In genomic region chr14:33792387-33793368, GRCh38 we compare ENCODE assay signal across 8 cellular contexts.
A peak's percentile ranks its signal among the peaks of the same experiment; 100 is the strongest.
DNase-seq lines count a peak whose midpoint lies in the region; ATAC-seq, FAIRE-seq and TF ChIP-seq lines count a peak whose summit lies in the region.

No MANE protein-coding gene starts in this region.

- H3K4me1 ChIP-seq in kidney (ENCODE audit: control insufficient read depth in 1 of 2, insufficient read depth in 1 of 2, low read depth in 1 of 2, low read length in 2 of 2), result peaks cover 0 to 2% of the 10 kb centered on the region in 2 donors

- DNase-seq in GM12865 (ENCODE audit: low read depth) (peak; percentile 76), NCI-H2171 treated with DMSO at 0.1 percent for 48 hours (lab: John Stamatoyannopoulos, UW) (peak; percentile 82), cardiac fibroblast (ENCODE audit: low read depth in 2 of 2) (peak; percentile 86 to 91), kidney (peak; percentile 91)
- peak; percentile 27 to 37 (median 32) for DNase-seq in activated CD4-positive, CD25-positive, alpha-beta regulatory T cell (lab: John Stamatoyannopoulos, UW)
- peak; percentile 26 to 57 for DNase-seq in stimulated activated CD4-positive, alpha-beta T cell treated with anti-CD3 and anti-CD28 coated beads, Interleukin-15, amount 100 ng/mL, for 1 hour (ENCODE audit: low read depth in 1 of 2, low spot score in 1 of 2)

- TF ChIP-seq CTCF in GM12865 (IDR thresholded peaks at IDR 0.05; ENCODE audit: insufficient read depth, low read depth, low read length, missing control alignments) (peak; percentile 90), cardiac fibroblast (IDR thresholded peaks at IDR 0.05; ENCODE audit: low read depth, low read length) (peak; percentile 91), kidney (IDR thresholded peaks at IDR 0.05; ENCODE audit: borderline replicate concordance, extremely low read depth, insufficient read depth) (peak; percentile 95)

- no peaks in the 10 kb centered on the region for H3K36me3 ChIP-seq in kidney (ENCODE audit: control insufficient read depth in 1 of 2, insufficient read depth in 2 of 2, low read length in 2 of 2)

- H3K27ac ChIP-seq in kidney (ENCODE audit: low read depth in 2 of 2, low read length in 2 of 2), result no peak overlapping the region

- ATAC-seq in HG02938 (IDR thresholded peaks at IDR 0.05; ENCODE audit: unreplicated experiment) (peak; percentile 44), HG03520 (IDR thresholded peaks at IDR 0.05; ENCODE audit: unreplicated experiment) (no peak)

- H3K4me3 ChIP-seq in GM12865 (ENCODE audit: low read depth, low read length) (no peak overlapping the region), cardiac fibroblast (replicated peaks in 1 of 2; ENCODE audit: low read depth in 2 of 2, low read length in 2 of 2) (peak overlapping the region in 1 of 2 donors; percentile 16), kidney (ENCODE audit: low read length in 2 of 2) (peak overlapping the region; percentile 36 to 57)

- no peaks in the 10 kb centered on the region for H3K9me3 ChIP-seq in kidney (ENCODE audit: control insufficient read depth in 1 of 2, low read length in 2 of 2)

- intact Hi-C loops in kidney (cut with DNase I), result loop anchor here (10.0 kb wide), 1 partner anchor 1218 kb away; no protein-coding TSS in a partner anchor

- FAIRE-seq in kidney (lab: Jason Lieb, UNC), result peak; percentile 30

- peak overlapping the region in 1 of 2 donors; percentile 38 for H3K9ac ChIP-seq in kidney (ENCODE audit: low read length in 2 of 2)

Comparison
In these comparisons a context has a peak if more than half of its experiments do, and no peak if none do; other contexts are left out.
1. DNase-seq: peak in every context shown above with its lines; median percentile 91 in kidney; 88 in cardiac fibroblast; 82 in NCI-H2171 treated with DMSO at 0.1 percent for 48 hours; 76 in GM12865; 42 in stimulated activated CD4-positive, alpha-beta T cell treated with anti-CD3 and anti-CD28 coated beads, Interleukin-15, amount 100 ng/mL, for 1 hour; 32 in activated CD4-positive, CD25-positive, alpha-beta regulatory T cell.